Comparison of ENCODE assay signal across 8 cellular contexts in genomic region chr1:109392788-109393580, GRCh38. TPM values are rescaled to one million over a fixed set of nuclear protein-coding genes. Genes with fewer than 3 reads are reported as not detected.
A peak's percentile ranks its signal among the peaks of the same experiment; 100 is the strongest.
DNase-seq lines count a peak whose midpoint lies in the region; ATAC-seq, FAIRE-seq and TF ChIP-seq lines count a peak whose summit lies in the region.

No MANE protein-coding gene starts in this region.

- FAIRE-seq in astrocyte (lab: Jason Lieb, UNC) = no peak

- no peaks in the 10 kb centered on the region for H4K20me1 ChIP-seq in astrocyte (ENCODE audit: insufficient read depth, low read length)

- peak overlapping the region; percentile 36 for H3K4me3 ChIP-seq in astrocyte (ENCODE audit: insufficient read depth, low read depth, low read length)
- H3K4me3 ChIP-seq in spleen = peak overlapping the region in 3 of 8 donors; percentile 12 to 42 (median 15)
- H3K4me3 ChIP-seq in effector memory CD4-positive, alpha-beta T cell (ENCODE audit: insufficient read depth, low read depth, low read length, poor library complexity, severe bottlenecking) = no peak overlapping the region

- intact Hi-C loops in spleen (cut with DNase I; ENCODE audit: low total_unique reads) = no loop called here

- H3K9me3 ChIP-seq in astrocyte (ENCODE audit: insufficient read depth, low read depth, low read length) = no peaks in the 10 kb centered on the region
- H3K9me3 ChIP-seq in spleen = no peaks in the 10 kb centered on the region
- no peaks in the 10 kb centered on the region for H3K9me3 ChIP-seq in effector memory CD4-positive, alpha-beta T cell (ENCODE audit: control insufficient read depth, low read length)

- H3K27ac Mint-ChIP-seq in astrocyte (ENCODE audit: unreplicated experiment) = peak overlapping the region; percentile 83

- ATAC-seq in GM19397 (IDR thresholded peaks at IDR 0.05; ENCODE audit: unreplicated experiment) (no peak), HG03108 (IDR thresholded peaks at IDR 0.05; ENCODE audit: unreplicated experiment) (no peak)

- H3K27ac ChIP-seq in astrocyte (ENCODE audit: low read depth, low read length) (peak overlapping the region; percentile 72), spleen (peak overlapping the region; percentile 9 to 86 (median 78))
- H3K27ac ChIP-seq in effector memory CD4-positive, alpha-beta T cell (ENCODE audit: insufficient read depth, low read length, poor library complexity, severe bottlenecking) = no peak overlapping the region

- H3K4me3 Mint-ChIP-seq in astrocyte (ENCODE audit: unreplicated experiment) = peak overlapping the region; percentile 72

- H3K27me3 ChIP-seq in astrocyte (ENCODE audit: insufficient read depth, low read length) (no peaks in the 10 kb centered on the region), spleen (replicated peaks in 1 of 7) (peaks cover 0 to 71% (median 9%) of the 10 kb centered on the region in 7 donors)
- H3K27me3 ChIP-seq in effector memory CD4-positive, alpha-beta T cell (replicated peaks; ENCODE audit: control insufficient read depth, insufficient read depth, low read length, poor library complexity, severe bottlenecking) = peaks cover 14% of the 10 kb centered on the region

- no peak for TF ChIP-seq CTCF in astrocyte (IDR thresholded peaks at IDR 0.05; ENCODE audit: insufficient read depth, low read depth, low read length)
- no peak for TF ChIP-seq CTCF in spleen (IDR thresholded peaks at IDR 0.05 in 8 of 11, conservative IDR thresholded peaks at IDR 0.05 in 3 of 11)

- peak overlapping the region; percentile 60 for H3K9ac ChIP-seq in astrocyte (ENCODE audit: low read length)

- CTCF ChIA-PET in HEK293T (lab: Yijun Ruan, JAX) = interaction anchor here (0.6 to 1.1 kb wide), 2 partner anchors 9 to 115 kb away, joined by 3 to 4 read pairs; no protein-coding TSS in a partner anchor

- no peaks in the 10 kb centered on the region for H3K27me3 Mint-ChIP-seq in astrocyte (ENCODE audit: low read depth, unreplicated experiment)

- peak overlapping the region; percentile 77 for H3K4me2 ChIP-seq in astrocyte (ENCODE audit: low read length)

- H3K4me1 ChIP-seq in astrocyte (ENCODE audit: insufficient read depth, low read length) = peaks cover 54% of the 10 kb centered on the region
- peaks cover 14 to 90% (median 58%) of the 10 kb centered on the region in 6 donors for H3K4me1 ChIP-seq in spleen
- H3K4me1 ChIP-seq in effector memory CD4-positive, alpha-beta T cell (ENCODE audit: control insufficient read depth, insufficient read depth, low read length, poor library complexity, severe bottlenecking) = peaks cover 6% of the 10 kb centered on the region

- H3K36me3 Mint-ChIP-seq in astrocyte (ENCODE audit: low read depth, unreplicated experiment) = peaks cover 5% of the 10 kb centered on the region

- H3K36me3 ChIP-seq in astrocyte (ENCODE audit: insufficient read depth, low read length) (no peaks in the 10 kb centered on the region), spleen (no peaks in the 10 kb centered on the region)
- H3K36me3 ChIP-seq in effector memory CD4-positive, alpha-beta T cell (ENCODE audit: control insufficient read depth, insufficient read depth, low read length) = no peaks in the 10 kb centered on the region

- TF ChIP-seq POLR2A in spleen (IDR thresholded peaks at IDR 0.05) = no peak

- no peaks in the 10 kb centered on the region for H3K9me3 Mint-ChIP-seq in astrocyte (ENCODE audit: unreplicated experiment)

- H2AFZ ChIP-seq in astrocyte (ENCODE audit: low read depth, low read length) = peak overlapping the region; percentile 42

- H3K4me1 Mint-ChIP-seq in astrocyte (ENCODE audit: low read depth, unreplicated experiment) = peaks cover 65% of the 10 kb centered on the region

- DNase-seq in HEK293T (ENCODE audit: extremely low spot score) (peak; percentile 35), astrocyte (ENCODE audit: low read depth) (peak; percentile 52), inferior parietal cortex (ENCODE audit: extremely low spot score) (peak; percentile 77), spleen (no peak), GM19238 (ENCODE audit: insufficient read length, low spot score) (no peak)
- DNase-seq in effector memory CD4-positive, alpha-beta T cell = no peak

- peaks cover 86% of the 10 kb centered on the region for H3K79me2 ChIP-seq in astrocyte (ENCODE audit: insufficient read depth, low read length)

- POLR2A ChIA-PET in HEK293T (lab: Yijun Ruan, JAX) = interaction anchor here (1.2 to 1.7 kb wide), 3 partner anchors 9 to 116 kb away, joined by 3 to 6 read pairs (median 4); partner anchors contain the start of gene PSRC1

- 42 to 70% (median 45%) methylated on average over 10 of the region's 10 CpGs for WGBS in spleen, 5 donors

TF ChIP-seq in HEK293T, 16 proteins besides CTCF, POLR2A, EP300 and RAD21:
- TF ChIP-seq ELF4 (IDR thresholded peaks at IDR 0.05) (no peak), FOXK2 (IDR thresholded peaks at IDR 0.05) (no peak)

RNA-seq across cellular contexts. Expression of gene SORT1, which starts 4.7 kb away (rescaled TPM):
- total RNA-seq in astrocyte = 135 and 138 TPM in 2 replicates
- 10 to 100 TPM; 33.5 to 63.9 (median 43.6) TPM for total RNA-seq in spleen
- polyA plus RNA-seq in spleen = 1 to 10 TPM; 2.0 to 6.0 (median 3.5) TPM

RNA-seq across cellular contexts. Expression of gene PSMA5, which starts 33.3 kb away (rescaled TPM):
- total RNA-seq in astrocyte = 143 and 148 TPM in 2 replicates
- 10 to 100 TPM; 29.9 to 87.0 (median 62.2) TPM for total RNA-seq in spleen
- 10 to 100 TPM; 35.8 to 63.9 (median 61.2) TPM for polyA plus RNA-seq in spleen

Comparison
In these comparisons a context has a peak if more than half of its experiments do, and no peak if none do; other contexts are left out.
1. DNase-seq: peak in HEK293T (single experiment), astrocyte (single experiment) and inferior parietal cortex (single experiment); none in spleen (single experiment), GM19238 (single experiment) and effector memory CD4-positive, alpha-beta T cell (0 of 3).